ENCODE assay signal across 11 cellular contexts in the genomic region with DNA sequence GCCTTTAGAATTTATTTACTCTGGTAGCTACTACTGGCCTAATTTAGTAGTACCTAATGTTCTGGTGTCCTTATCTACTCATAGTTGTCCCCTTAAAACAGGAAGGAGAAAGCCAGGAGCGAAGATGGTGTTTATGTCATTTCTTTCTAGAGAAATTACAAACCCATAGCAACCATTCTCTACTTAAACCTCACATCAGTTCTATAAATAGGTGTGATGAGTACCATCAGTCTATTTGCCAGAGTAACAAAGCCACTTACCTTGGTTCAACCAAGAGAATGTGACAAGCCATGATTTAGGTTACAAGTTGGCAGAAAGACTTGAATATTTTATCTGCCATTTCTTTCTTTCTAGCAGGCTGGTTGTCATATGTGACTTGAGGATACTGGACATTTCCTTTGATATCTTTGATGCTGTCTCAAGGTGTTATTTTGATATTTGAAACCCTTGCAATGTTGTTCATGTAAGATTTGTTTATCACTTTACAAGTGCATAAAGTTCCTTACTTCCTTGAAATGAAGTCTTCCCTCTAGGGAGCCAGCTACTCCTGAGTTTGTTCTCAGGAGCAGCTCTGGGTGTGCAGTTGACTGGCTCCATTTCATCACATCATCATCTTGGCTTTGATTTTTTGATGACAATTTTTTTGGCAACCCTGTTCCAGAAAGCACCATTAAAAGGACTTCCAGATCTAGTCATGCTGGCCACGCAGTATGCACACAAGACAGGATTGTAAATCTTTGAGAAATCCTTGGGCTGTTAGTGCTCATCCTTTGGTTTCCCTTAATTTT.
DNase-seq lines count a peak whose midpoint lies in the region; ATAC-seq lines count a peak whose summit lies in the region.
"Had no signal": no experiment of that assay in that cellular context is flagged by ENCODE, and none has a peak within 500 bp of the region (broad histone marks: within the 10 kb centered on the region; RNA-seq: fewer than 3 reads in every experiment).

No MANE protein-coding gene starts in this region.

- no peaks in the 10 kb centered on the region for H3K9me3 ChIP-seq in skeletal muscle tissue (ENCODE audit: control insufficient read depth in 3 of 3, low read length in 3 of 3)
- no peaks in the 10 kb centered on the region for H3K9me3 ChIP-seq in HAP-1

- no peaks in the 10 kb centered on the region for H3K27me3 Mint-ChIP-seq in activated CD4-positive, alpha-beta memory T cell treated with anti-CD3 and anti-CD28 coated beads for 36 hours
- no peaks in the 10 kb centered on the region for H3K27me3 Mint-ChIP-seq in activated CD4-positive, alpha-beta memory T cell treated with anti-CD3 and anti-CD28 coated beads, Interleukin-2, amount 10 ng/mL, durations not matched to agents 7 days and 5 days
- H3K27me3 Mint-ChIP-seq in activated naive CD8-positive, alpha-beta T cell treated with anti-CD3 and anti-CD28 coated beads, Interleukin-2, amount 50 U/mL, for 24 hours: no peaks in the 10 kb centered on the region

- H3K4me1 Mint-ChIP-seq in activated CD4-positive, alpha-beta memory T cell treated with anti-CD3 and anti-CD28 coated beads for 36 hours (ENCODE audit: low read depth): peaks cover 71% of the 10 kb centered on the region
- H3K4me1 Mint-ChIP-seq in activated CD4-positive, alpha-beta memory T cell treated with anti-CD3 and anti-CD28 coated beads, Interleukin-2, amount 10 ng/mL, durations not matched to agents 7 days and 5 days: peaks cover 41% of the 10 kb centered on the region
- H3K4me1 Mint-ChIP-seq in activated naive CD8-positive, alpha-beta T cell treated with anti-CD3 and anti-CD28 coated beads, Interleukin-2, amount 50 U/mL, for 24 hours: peaks cover 73% of the 10 kb centered on the region

- CTCF ChIA-PET in activated CD4-positive, alpha-beta memory T cell treated with anti-CD3 and anti-CD28 coated beads for 36 hours (lab: Charles Lee): interaction anchor here (0.6 to 1.6 kb wide), 6 partner anchors 28 to 168 kb away, joined by 3 to 4 read pairs (median 3); no protein-coding TSS in a partner anchor
- CTCF ChIA-PET in activated CD4-positive, alpha-beta memory T cell treated with anti-CD3 and anti-CD28 coated beads, Interleukin-2, amount 10 ng/mL, durations not matched to agents 7 days and 5 days (lab: Charles Lee): no interaction called here

- H3K36me3 ChIP-seq in skeletal muscle tissue (ENCODE audit: control insufficient read depth in 3 of 3, insufficient read depth in 3 of 3, low read length in 3 of 3) (no peaks in the 10 kb centered on the region), HAP-1 (replicated peaks) (no peaks in the 10 kb centered on the region)

- peak overlapping the region in 1 of 3 donors; percentile 20 for H3K4me3 ChIP-seq in skeletal muscle tissue (ENCODE audit: low read length in 3 of 3)
- no peak overlapping the region for H3K4me3 ChIP-seq in HAP-1

- POLR2A ChIA-PET in activated CD4-positive, alpha-beta memory T cell treated with anti-CD3 and anti-CD28 coated beads for 36 hours (lab: Charles Lee): interaction anchor here (0.7 to 1.0 kb wide), 2 partner anchors 9 to 82 kb away, joined by 3 to 4 read pairs; no protein-coding TSS in a partner anchor
- POLR2A ChIA-PET in activated CD4-positive, alpha-beta memory T cell treated with anti-CD3 and anti-CD28 coated beads, Interleukin-2, amount 10 ng/mL, durations not matched to agents 7 days and 5 days (lab: Charles Lee): no interaction called here

- no peaks in the 10 kb centered on the region for H3K9me3 Mint-ChIP-seq in activated CD4-positive, alpha-beta memory T cell treated with anti-CD3 and anti-CD28 coated beads for 36 hours
- no peaks in the 10 kb centered on the region for H3K9me3 Mint-ChIP-seq in activated CD4-positive, alpha-beta memory T cell treated with anti-CD3 and anti-CD28 coated beads, Interleukin-2, amount 10 ng/mL, durations not matched to agents 7 days and 5 days
- no peaks in the 10 kb centered on the region for H3K9me3 Mint-ChIP-seq in activated naive CD8-positive, alpha-beta T cell treated with anti-CD3 and anti-CD28 coated beads, Interleukin-2, amount 50 U/mL, for 24 hours

- peak overlapping the region; percentile 90 for H3K27ac ChIP-seq in skeletal muscle tissue (ENCODE audit: low read depth, low read length)

- peak; percentile 32 for ATAC-seq in HG02870 (IDR thresholded peaks at IDR 0.05; ENCODE audit: unreplicated experiment)
- ATAC-seq in activated naive CD8-positive, alpha-beta T cell treated with anti-CD3 and anti-CD28 coated beads, Interleukin-2, amount 50 U/mL, for 24 hours: no peak
- no peak for ATAC-seq in HG02884 (IDR thresholded peaks at IDR 0.05; ENCODE audit: unreplicated experiment)

- H3K4me1 ChIP-seq in skeletal muscle tissue (ENCODE audit: control insufficient read depth in 3 of 3, insufficient read depth in 3 of 3, low read length in 3 of 3) (peaks cover 56 to 69% (median 65%) of the 10 kb centered on the region in 3 donors), HAP-1 (no peaks in the 10 kb centered on the region)

- no peak overlapping the region for H3K4me3 Mint-ChIP-seq in activated CD4-positive, alpha-beta memory T cell treated with anti-CD3 and anti-CD28 coated beads for 36 hours
- no peak overlapping the region for H3K4me3 Mint-ChIP-seq in activated CD4-positive, alpha-beta memory T cell treated with anti-CD3 and anti-CD28 coated beads, Interleukin-2, amount 10 ng/mL, durations not matched to agents 7 days and 5 days
- H3K4me3 Mint-ChIP-seq in activated naive CD8-positive, alpha-beta T cell treated with anti-CD3 and anti-CD28 coated beads, Interleukin-2, amount 50 U/mL, for 24 hours: no peak overlapping the region

- intact Hi-C loops in activated CD4-positive, alpha-beta memory T cell treated with anti-CD3 and anti-CD28 coated beads for 36 hours (cut with micrococcal nuclease): loop anchor here (1.0 to 2.0 kb wide), 8 partner anchors 9 to 1133 kb away; no protein-coding TSS in a partner anchor

- H3K27me3 ChIP-seq in skeletal muscle tissue (ENCODE audit: control insufficient read depth in 3 of 3, insufficient read depth in 3 of 3, low read length in 3 of 3): no peaks in the 10 kb centered on the region
- H3K27me3 ChIP-seq in HAP-1 (ENCODE audit: low read depth): no peaks in the 10 kb centered on the region

- in situ Hi-C loops in HAP-1 (cut with MboI; ENCODE audit: low sequenced_read_pairs): no loop called here

- peak overlapping the region; percentile 36 to 63 (median 52) for H3K9ac ChIP-seq in skeletal muscle tissue (ENCODE audit: low read depth in 1 of 3, low read length in 3 of 3)

- H3K27ac Mint-ChIP-seq in activated CD4-positive, alpha-beta memory T cell treated with anti-CD3 and anti-CD28 coated beads for 36 hours: peak overlapping the region; percentile 85
- H3K27ac Mint-ChIP-seq in activated CD4-positive, alpha-beta memory T cell treated with anti-CD3 and anti-CD28 coated beads, Interleukin-2, amount 10 ng/mL, durations not matched to agents 7 days and 5 days: no peak overlapping the region
- H3K27ac Mint-ChIP-seq in activated naive CD8-positive, alpha-beta T cell treated with anti-CD3 and anti-CD28 coated beads, Interleukin-2, amount 50 U/mL, for 24 hours: peak overlapping the region; percentile 88

- DNase-seq in activated CD4-positive, alpha-beta memory T cell treated with anti-CD3 and anti-CD28 coated beads for 36 hours: no peak
- DNase-seq in activated CD4-positive, alpha-beta memory T cell treated with anti-CD3 and anti-CD28 coated beads, Interleukin-2, amount 10 ng/mL, durations not matched to agents 7 days and 5 days: no peak
- DNase-seq in activated naive CD8-positive, alpha-beta T cell treated with anti-CD3 and anti-CD28 coated beads, Interleukin-2, amount 50 U/mL, for 24 hours: no peak
- DNase-seq in HAP-1 (ENCODE audit: low spot score in 2 of 2): no peak
- no peak for DNase-seq in central memory CD4-positive, alpha-beta T cell
- DNase-seq: amniotic stem cell, NCI-H2171, T1000 had no signal

- H3K36me3 Mint-ChIP-seq in activated CD4-positive, alpha-beta memory T cell treated with anti-CD3 and anti-CD28 coated beads for 36 hours: peaks cover 23% of the 10 kb centered on the region
- peaks cover 45% of the 10 kb centered on the region for H3K36me3 Mint-ChIP-seq in activated CD4-positive, alpha-beta memory T cell treated with anti-CD3 and anti-CD28 coated beads, Interleukin-2, amount 10 ng/mL, durations not matched to agents 7 days and 5 days (ENCODE audit: low read depth)
- H3K36me3 Mint-ChIP-seq in activated naive CD8-positive, alpha-beta T cell treated with anti-CD3 and anti-CD28 coated beads, Interleukin-2, amount 50 U/mL, for 24 hours (ENCODE audit: low read depth): peaks cover 45% of the 10 kb centered on the region
